Comparison of ENCODE assay signal across 9 cellular contexts in genomic region chr5:79630439-79630838, GRCh38. TPM values are rescaled to one million over a fixed set of nuclear protein-coding genes. Genes with fewer than 3 reads are reported as not detected.
DNase-seq lines count a peak whose midpoint lies in the region; ATAC-seq and TF ChIP-seq lines count a peak whose summit lies in the region.
"Not testable (repeated sequence)": the region's sequence is repeated elsewhere in the genome, so short reads cannot be mapped to it uniquely, and the experiment has no call there.
"Had no signal": no experiment of that assay in that cellular context is flagged by ENCODE, and none has a peak within 500 bp of the region (broad histone marks: within the 10 kb centered on the region; RNA-seq: fewer than 3 reads in every experiment).

No MANE protein-coding gene starts in this region.

- CTCF ChIA-PET in CD4-positive, alpha-beta memory T cell (lab: Charles Lee; ENCODE audit: partially characterized antibody), result interaction anchor here (0.7 kb wide), 1 partner anchor 9 kb away, joined by 3 read pairs; no protein-coding TSS in a partner anchor
- CTCF ChIA-PET in T-cell (lab: Charles Lee); naive thymus-derived CD4-positive, alpha-beta T cell (lab: Charles Lee): not testable (repeated sequence)
- CTCF ChIA-PET in activated CD8-positive, alpha-beta memory T cell treated with anti-CD3 and anti-CD28 coated beads, Interleukin-2, amount 10 ng/mL, durations not matched to agents 7 days and 5 days (lab: Charles Lee), result interaction anchor here (1.2 kb wide), 1 partner anchor 9 kb away, joined by 3 read pairs; no protein-coding TSS in a partner anchor

- not testable (repeated sequence) for H3K9me3 ChIP-seq in CD4-positive, alpha-beta memory T cell (ENCODE audit: control insufficient read depth in 1 of 2, low read length in 2 of 2); naive thymus-derived CD4-positive, alpha-beta T cell (ENCODE audit: control insufficient read depth in 2 of 3, low read length in 3 of 3); upper lobe of right lung

- H3K27ac ChIP-seq in CD4-positive, alpha-beta memory T cell (ENCODE audit: low read depth, low read length); naive thymus-derived CD4-positive, alpha-beta T cell (ENCODE audit: low read depth, low read length); upper lobe of right lung: not testable (repeated sequence)

- peak overlapping the region; percentile 0 to 71 (median 15) for H3K4me3 Mint-ChIP-seq in CD4-positive, alpha-beta memory T cell
- H3K4me3 Mint-ChIP-seq in T-cell; activated CD8-positive, alpha-beta memory T cell treated with anti-CD3 and anti-CD28 coated beads, Interleukin-2, amount 10 ng/mL, durations not matched to agents 7 days and 5 days; activated naive CD8-positive, alpha-beta T cell treated with anti-CD3 and anti-CD28 coated beads, Interleukin-2, amount 50 U/mL, for 24 hours; naive thymus-derived CD4-positive, alpha-beta T cell: not testable (repeated sequence)

- H3K27me3 ChIP-seq in CD4-positive, alpha-beta memory T cell (ENCODE audit: insufficient read depth, low read length); naive thymus-derived CD4-positive, alpha-beta T cell (ENCODE audit: control insufficient read depth in 2 of 2, insufficient read depth in 2 of 2, low read length in 2 of 2); upper lobe of right lung: not testable (repeated sequence)

- H3K27ac Mint-ChIP-seq in CD4-positive, alpha-beta memory T cell, result peak overlapping the region in 6 of 7 donors; percentile 18 to 79 (median 48)
- H3K27ac Mint-ChIP-seq in T-cell, result peak overlapping the region; percentile 18 to 50
- H3K27ac Mint-ChIP-seq in activated CD8-positive, alpha-beta memory T cell treated with anti-CD3 and anti-CD28 coated beads, Interleukin-2, amount 10 ng/mL, durations not matched to agents 7 days and 5 days, result peak overlapping the region; percentile 33
- H3K27ac Mint-ChIP-seq in activated naive CD8-positive, alpha-beta T cell treated with anti-CD3 and anti-CD28 coated beads, Interleukin-2, amount 50 U/mL, for 24 hours, result peak overlapping the region; percentile 4
- peak overlapping the region in 3 of 9 donors; percentile 5 to 46 (median 41) for H3K27ac Mint-ChIP-seq in naive thymus-derived CD4-positive, alpha-beta T cell

- peak; percentile 61 to 63 for DNase-seq in AML-193 (lab: John Stamatoyannopoulos, UW)
- DNase-seq in CD4-positive, alpha-beta memory T cell, result peak in 3 of 5 donors; percentile 15 to 20 (median 18)
- DNase-seq in Jurkat, Clone E6-1 (ENCODE audit: low read depth, low spot score), result peak; percentile 2
- not testable (repeated sequence) for DNase-seq in T-cell; activated CD8-positive, alpha-beta memory T cell treated with anti-CD3 and anti-CD28 coated beads, Interleukin-2, amount 10 ng/mL, durations not matched to agents 7 days and 5 days; activated naive CD8-positive, alpha-beta T cell treated with anti-CD3 and anti-CD28 coated beads, Interleukin-2, amount 50 U/mL, for 24 hours; naive thymus-derived CD4-positive, alpha-beta T cell; upper lobe of right lung

- not testable (repeated sequence) for H3K4me3 ChIP-seq in CD4-positive, alpha-beta memory T cell (ENCODE audit: low read length in 2 of 2); Jurkat, Clone E6-1 (ENCODE audit: low read length); naive thymus-derived CD4-positive, alpha-beta T cell (ENCODE audit: low read length); upper lobe of right lung

- intact Hi-C loops in CD4-positive, alpha-beta memory T cell (cut with micrococcal nuclease); naive thymus-derived CD4-positive, alpha-beta T cell (cut with micrococcal nuclease); upper lobe of right lung (cut with DNase I): not testable (repeated sequence)

- H3K4me1 Mint-ChIP-seq in CD4-positive, alpha-beta memory T cell, result peaks cover 29 to 52% (median 37%) of the 10 kb centered on the region in 4 donors
- peaks cover 36 to 44% (median 43%) of the 10 kb centered on the region in 3 donors for H3K4me1 Mint-ChIP-seq in T-cell
- peaks cover 30% of the 10 kb centered on the region for H3K4me1 Mint-ChIP-seq in activated CD8-positive, alpha-beta memory T cell treated with anti-CD3 and anti-CD28 coated beads, Interleukin-2, amount 10 ng/mL, durations not matched to agents 7 days and 5 days
- peaks cover 29% of the 10 kb centered on the region for H3K4me1 Mint-ChIP-seq in activated naive CD8-positive, alpha-beta T cell treated with anti-CD3 and anti-CD28 coated beads, Interleukin-2, amount 50 U/mL, for 24 hours
- peaks cover 21 to 44% (median 35%) of the 10 kb centered on the region in 7 donors for H3K4me1 Mint-ChIP-seq in naive thymus-derived CD4-positive, alpha-beta T cell

- peak in 2 of 4 experiments; percentile 30 to 71 for ATAC-seq in T-cell (replicated peaks in 1 of 4)
- ATAC-seq in activated CD8-positive, alpha-beta memory T cell treated with anti-CD3 and anti-CD28 coated beads, Interleukin-2, amount 10 ng/mL, durations not matched to agents 7 days and 5 days, result peak; percentile 27
- ATAC-seq in activated naive CD8-positive, alpha-beta T cell treated with anti-CD3 and anti-CD28 coated beads, Interleukin-2, amount 50 U/mL, for 24 hours, result not testable (repeated sequence)
- ATAC-seq in naive thymus-derived CD4-positive, alpha-beta T cell, result peak; percentile 67
- peak; percentile 43 for ATAC-seq in upper lobe of right lung

- POLR2A ChIA-PET in CD4-positive, alpha-beta memory T cell (lab: Charles Lee; ENCODE audit: partially characterized antibody); T-cell (lab: Charles Lee); naive thymus-derived CD4-positive, alpha-beta T cell (lab: Charles Lee): not testable (repeated sequence)

- H3K27me3 Mint-ChIP-seq in CD4-positive, alpha-beta memory T cell; T-cell; activated CD8-positive, alpha-beta memory T cell treated with anti-CD3 and anti-CD28 coated beads, Interleukin-2, amount 10 ng/mL, durations not matched to agents 7 days and 5 days; activated naive CD8-positive, alpha-beta T cell treated with anti-CD3 and anti-CD28 coated beads, Interleukin-2, amount 50 U/mL, for 24 hours; naive thymus-derived CD4-positive, alpha-beta T cell: not testable (repeated sequence)

- peaks cover 49 to 56% of the 10 kb centered on the region in 2 donors for H3K36me3 Mint-ChIP-seq in CD4-positive, alpha-beta memory T cell
- H3K36me3 Mint-ChIP-seq in T-cell, result peaks cover 44% of the 10 kb centered on the region
- peaks cover 49% of the 10 kb centered on the region for H3K36me3 Mint-ChIP-seq in activated CD8-positive, alpha-beta memory T cell treated with anti-CD3 and anti-CD28 coated beads, Interleukin-2, amount 10 ng/mL, durations not matched to agents 7 days and 5 days
- H3K36me3 Mint-ChIP-seq in activated naive CD8-positive, alpha-beta T cell treated with anti-CD3 and anti-CD28 coated beads, Interleukin-2, amount 50 U/mL, for 24 hours (ENCODE audit: low read depth), result peaks cover 41% of the 10 kb centered on the region
- peaks cover 20 to 44% (median 25%) of the 10 kb centered on the region in 5 donors for H3K36me3 Mint-ChIP-seq in naive thymus-derived CD4-positive, alpha-beta T cell

- H3K36me3 ChIP-seq in CD4-positive, alpha-beta memory T cell (ENCODE audit: insufficient read depth, low read length), result not testable (repeated sequence)
- peaks cover 0 to 39% (median 5%) of the 10 kb centered on the region in 3 experiments for H3K36me3 ChIP-seq in naive thymus-derived CD4-positive, alpha-beta T cell (ENCODE audit: control insufficient read depth in 2 of 3, insufficient read depth in 3 of 3, low read length in 3 of 3)
- peaks cover 62% of the 10 kb centered on the region for H3K36me3 ChIP-seq in upper lobe of right lung

- TF ChIP-seq CTCF in upper lobe of right lung (IDR thresholded peaks at IDR 0.05), result not testable (repeated sequence)

- peaks cover 21% of the 10 kb centered on the region for H3K4me1 ChIP-seq in CD4-positive, alpha-beta memory T cell (ENCODE audit: insufficient read depth, low read length)
- H3K4me1 ChIP-seq in naive thymus-derived CD4-positive, alpha-beta T cell (ENCODE audit: control insufficient read depth in 2 of 2, insufficient read depth in 2 of 2, low read length in 2 of 2), result peaks cover 0 to 12% of the 10 kb centered on the region in 2 donors
- not testable (repeated sequence) for H3K4me1 ChIP-seq in upper lobe of right lung

- H3K9me3 Mint-ChIP-seq in CD4-positive, alpha-beta memory T cell; T-cell; activated CD8-positive, alpha-beta memory T cell treated with anti-CD3 and anti-CD28 coated beads, Interleukin-2, amount 10 ng/mL, durations not matched to agents 7 days and 5 days (ENCODE audit: low read depth); activated naive CD8-positive, alpha-beta T cell treated with anti-CD3 and anti-CD28 coated beads, Interleukin-2, amount 50 U/mL, for 24 hours; naive thymus-derived CD4-positive, alpha-beta T cell: not testable (repeated sequence)

RNA-seq across cellular contexts. Expression of gene TENT2, which starts 18.2 kb away (rescaled TPM):
- total RNA-seq in CD4-positive, alpha-beta memory T cell, result 100 to 1,000 TPM; 103 to 112 TPM
- 10 to 100 TPM; 53.4 to 61.7 TPM for polyA plus RNA-seq in CD4-positive, alpha-beta memory T cell
- 31.1 TPM for polyA plus RNA-seq in Jurkat, Clone E6-1 (2012; ENCODE audit: insufficient read depth, insufficient read length)
- total RNA-seq in T-cell, result 100 to 1,000 TPM in 2 of 5 donors, 10 to 100 TPM in 3; 81.4 to 152 (median 97.0) TPM
- total RNA-seq in activated CD8-positive, alpha-beta memory T cell treated with anti-CD3 and anti-CD28 coated beads, Interleukin-2, amount 10 ng/mL, durations not matched to agents 7 days and 5 days, result 10 to 100 TPM; 75.0 to 82.1 TPM
- total RNA-seq in naive thymus-derived CD4-positive, alpha-beta T cell, result 100 to 1,000 TPM; 102 to 154 (median 111) TPM
- 10 to 100 TPM; 49.3 to 51.5 TPM for polyA plus RNA-seq in naive thymus-derived CD4-positive, alpha-beta T cell
- 65.7 TPM for total RNA-seq in upper lobe of right lung

RNA-seq across cellular contexts. Expression of gene CMYA5, which starts 59.2 kb away (rescaled TPM):
- total RNA-seq in CD4-positive, alpha-beta memory T cell, result under 1 TPM; 0.17 to 0.20 TPM
- under 1 TPM; 0.07 to 0.19 TPM for polyA plus RNA-seq in CD4-positive, alpha-beta memory T cell
- 0.32 TPM for polyA plus RNA-seq in Jurkat, Clone E6-1 (2012; ENCODE audit: insufficient read depth, insufficient read length)
- total RNA-seq in T-cell (under 1 TPM; 0.13 to 0.41 (median 0.23) TPM), upper lobe of right lung (2.7 TPM)
- total RNA-seq in activated CD8-positive, alpha-beta memory T cell treated with anti-CD3 and anti-CD28 coated beads, Interleukin-2, amount 10 ng/mL, durations not matched to agents 7 days and 5 days, result under 1 TPM; 0.12 to 0.21 TPM
- total RNA-seq in naive thymus-derived CD4-positive, alpha-beta T cell, result under 1 TPM; 0.11 to 0.27 (median 0.15) TPM
- polyA plus RNA-seq in naive thymus-derived CD4-positive, alpha-beta T cell, result under 1 TPM in 1 of 2 donors, not detected in 1; 0.08 TPM
- polyA plus RNA-seq: IgD-negative memory B cell had no signal
